ENCODE assay signal across 18 cellular contexts in the genomic region with DNA sequence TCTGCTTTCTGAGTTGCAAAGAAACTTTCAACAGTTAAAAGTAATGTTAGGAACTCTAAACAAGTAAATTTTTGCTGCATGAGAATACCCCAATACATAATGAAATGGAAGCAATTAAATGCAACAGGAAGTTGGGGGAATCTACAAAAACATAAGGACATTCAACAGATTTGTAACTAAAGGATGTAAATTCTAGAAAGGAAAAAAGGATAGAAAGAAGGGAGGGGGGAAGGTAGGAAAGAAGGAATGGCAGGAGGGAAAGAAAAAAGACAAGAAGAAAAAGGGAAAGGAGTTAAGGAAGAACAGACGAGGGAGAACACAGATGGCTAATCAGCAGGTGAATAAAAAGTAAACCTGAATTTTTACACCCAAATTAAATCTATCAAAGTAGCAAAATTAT. TPM values are rescaled to one million over a fixed set of nuclear protein-coding genes. Genes with fewer than 3 reads are reported as not detected.
DNase-seq lines count a peak whose midpoint lies in the region; ATAC-seq, FAIRE-seq and TF ChIP-seq lines count a peak whose summit lies in the region.
"Had no signal": no experiment of that assay in that cellular context is flagged by ENCODE, and none has a peak within 500 bp of the region (broad histone marks: within the 10 kb centered on the region; RNA-seq: fewer than 3 reads in every experiment).

No MANE protein-coding gene starts in this region.

- POLR2A ChIA-PET in K562 (lab: Yijun Ruan, JAX): no interaction called here

- peaks cover 12% of the 10 kb centered on the region for H3K4me1 Mint-ChIP-seq in stimulated activated naive CD8-positive, alpha-beta T cell treated with anti-CD3 and anti-CD28 coated beads, Interleukin-15, Interleukin-2, amounts not matched to agents 100 ng/mL and 50 ng/mL, for 24 hours (ENCODE audit: low read depth)
- peaks cover 17% of the 10 kb centered on the region for H3K4me1 Mint-ChIP-seq in stimulated activated naive CD8-positive, alpha-beta T cell treated with anti-CD3 and anti-CD28 coated beads, Interleukin-15, amount 100 ng/mL, for 72 hours
- H3K4me1 Mint-ChIP-seq in natural killer cell treated with Interleukin-12 subunit alpha and Interleukin-12 subunit beta and Interleukin-15 and Interleukin-18, amount 100 ng/mL, for 72 hours (ENCODE audit: low read depth in 2 of 2): peaks cover 16 to 21% of the 10 kb centered on the region in 2 donors

- H3K9ac ChIP-seq in K562 (ENCODE audit: insufficient read depth in 1 of 2, low read depth in 2 of 2, low read length in 2 of 2): no peak overlapping the region

- H4K20me1 ChIP-seq in K562 (replicated peaks; ENCODE audit: control insufficient read depth, insufficient read depth, low read length): no peaks in the 10 kb centered on the region

- no peaks in the 10 kb centered on the region for H3K9me3 Mint-ChIP-seq in stimulated activated naive CD8-positive, alpha-beta T cell treated with anti-CD3 and anti-CD28 coated beads, Interleukin-15, Interleukin-2, amounts not matched to agents 100 ng/mL and 50 ng/mL, for 24 hours
- H3K9me3 Mint-ChIP-seq in stimulated activated naive CD8-positive, alpha-beta T cell treated with anti-CD3 and anti-CD28 coated beads, Interleukin-15, amount 100 ng/mL, for 72 hours: no peaks in the 10 kb centered on the region
- H3K9me3 Mint-ChIP-seq in natural killer cell treated with Interleukin-12 subunit alpha and Interleukin-12 subunit beta and Interleukin-15 and Interleukin-18, amount 100 ng/mL, for 72 hours: no peaks in the 10 kb centered on the region

- H3K4me3 ChIP-seq in K562: no peak overlapping the region

- TF ChIP-seq RAD21 in K562 (CRISPR knock-in tag; conservative IDR thresholded peaks at IDR 0.05 in 1 of 2, IDR thresholded peaks at IDR 0.05 in 1 of 2): no peak

- no peak for DNase-seq in stimulated activated naive CD8-positive, alpha-beta T cell treated with anti-CD3 and anti-CD28 coated beads, Interleukin-15, amount 100 ng/mL, for 72 hours
- DNase-seq in K562 (ENCODE audit: extremely low read depth in 1 of 4, low spot score in 3 of 4): no peak
- DNase-seq in natural killer cell treated with Interleukin-12 subunit alpha and Interleukin-12 subunit beta and Interleukin-15 and Interleukin-18, amount 100 ng/mL, for 72 hours (ENCODE audit: low spot score): no peak
- no peak for DNase-seq in globus pallidus (ENCODE audit: low spot score)
- no peak for DNase-seq in T1000 (lab: John Stamatoyannopoulos, UW)
- DNase-seq: DMS79, GOT3, NCI-H1105 treated with DMSO at 0.1 percent for 48 hours, NCI-H187, NCI-H446, NCI-H748 treated with DMSO at 0.1 percent for 48 hours, SHP77 treated with DMSO at 0.1 percent for 48 hours had no signal

- no peak overlapping the region for H3K27ac Mint-ChIP-seq in stimulated activated naive CD8-positive, alpha-beta T cell treated with anti-CD3 and anti-CD28 coated beads, Interleukin-15, Interleukin-2, amounts not matched to agents 100 ng/mL and 50 ng/mL, for 24 hours
- no peak overlapping the region for H3K27ac Mint-ChIP-seq in stimulated activated naive CD8-positive, alpha-beta T cell treated with anti-CD3 and anti-CD28 coated beads, Interleukin-15, amount 100 ng/mL, for 72 hours
- H3K27ac Mint-ChIP-seq in natural killer cell treated with Interleukin-12 subunit alpha and Interleukin-12 subunit beta and Interleukin-15 and Interleukin-18, amount 100 ng/mL, for 72 hours: no peak overlapping the region
- H3K27ac Mint-ChIP-seq: CD14-positive monocyte had no signal

- no peaks in the 10 kb centered on the region for H3K9me1 ChIP-seq in K562 (ENCODE audit: control insufficient read depth, insufficient read depth, low read length)

- CTCF ChIA-PET in K562 (lab: Yijun Ruan, JAX; ENCODE audit: low intra/inter-chr PET ratio): no interaction called here

- H3K36me3 Mint-ChIP-seq in stimulated activated naive CD8-positive, alpha-beta T cell treated with anti-CD3 and anti-CD28 coated beads, Interleukin-15, Interleukin-2, amounts not matched to agents 100 ng/mL and 50 ng/mL, for 24 hours (ENCODE audit: low read depth): no peaks in the 10 kb centered on the region
- no peaks in the 10 kb centered on the region for H3K36me3 Mint-ChIP-seq in natural killer cell treated with Interleukin-12 subunit alpha and Interleukin-12 subunit beta and Interleukin-15 and Interleukin-18, amount 100 ng/mL, for 72 hours

- no peak overlapping the region for H3K4me2 ChIP-seq in K562 (ENCODE audit: insufficient read depth, low read length)

- intact Hi-C loops in K562 (cut with micrococcal nuclease): no loop called here

- TF ChIP-seq CTCF in K562 (IDR thresholded peaks at IDR 0.05 in 2 of 3, conservative IDR thresholded peaks at IDR 0.05 in 1 of 3; ENCODE audit: insufficient read depth in 2 of 3, low read depth in 1 of 3, low read length in 3 of 3): no peak

- 0% methylated on average over 1 of the region's 1 CpG for WGBS in K562 (ENCODE audit: insufficient coverage, low coverage, missing lambda C conversion rate)

- no peak for FAIRE-seq in K562 (lab: Jason Lieb, UNC)
- FAIRE-seq: A204.1, G401.6 had no signal

- no peaks in the 10 kb centered on the region for H3K79me2 ChIP-seq in K562 (ENCODE audit: control insufficient read depth, insufficient read depth, low read length)

- H3K27ac ChIP-seq in K562 (ENCODE audit: extremely low read depth, low read depth, low read length): no peak overlapping the region

- peaks cover 17 to 23% of the 10 kb centered on the region in 2 experiments; a peak in 4 of 5 replicates for H3K27me3 ChIP-seq in K562 (ENCODE audit: control insufficient read depth in 2 of 2, insufficient read depth in 2 of 2, low read length in 2 of 2)

- no peaks in the 10 kb centered on the region for H3K36me3 ChIP-seq in K562 (ENCODE audit: control insufficient read depth, insufficient read depth, low read length)

- H2AFZ ChIP-seq in K562 (ENCODE audit: low read depth, low read length): no peak overlapping the region

- H3K27me3 Mint-ChIP-seq in stimulated activated naive CD8-positive, alpha-beta T cell treated with anti-CD3 and anti-CD28 coated beads, Interleukin-15, Interleukin-2, amounts not matched to agents 100 ng/mL and 50 ng/mL, for 24 hours: peaks cover 70% of the 10 kb centered on the region
- H3K27me3 Mint-ChIP-seq in stimulated activated naive CD8-positive, alpha-beta T cell treated with anti-CD3 and anti-CD28 coated beads, Interleukin-15, amount 100 ng/mL, for 72 hours: peaks cover 70% of the 10 kb centered on the region
- H3K27me3 Mint-ChIP-seq in natural killer cell treated with Interleukin-12 subunit alpha and Interleukin-12 subunit beta and Interleukin-15 and Interleukin-18, amount 100 ng/mL, for 72 hours: peaks cover 29 to 64% of the 10 kb centered on the region in 2 donors

- no peak for ATAC-seq in stimulated activated naive CD8-positive, alpha-beta T cell treated with anti-CD3 and anti-CD28 coated beads, Interleukin-15, amount 100 ng/mL, for 72 hours
- ATAC-seq in K562: no peak
- no peak for ATAC-seq in natural killer cell treated with Interleukin-12 subunit alpha and Interleukin-12 subunit beta and Interleukin-15 and Interleukin-18, amount 100 ng/mL, for 72 hours
- no peak for ATAC-seq in GM21737 (IDR thresholded peaks at IDR 0.05; ENCODE audit: unreplicated experiment)
- ATAC-seq in HG03159 (IDR thresholded peaks at IDR 0.05; ENCODE audit: unreplicated experiment): no peak

- BruUV-seq in K562 (replicated peaks; lab: Mats Ljungman, UMichigan): no TSS peak

- H3K4me3 Mint-ChIP-seq in stimulated activated naive CD8-positive, alpha-beta T cell treated with anti-CD3 and anti-CD28 coated beads, Interleukin-15, Interleukin-2, amounts not matched to agents 100 ng/mL and 50 ng/mL, for 24 hours: peak overlapping the region; percentile 11
- no peak overlapping the region for H3K4me3 Mint-ChIP-seq in stimulated activated naive CD8-positive, alpha-beta T cell treated with anti-CD3 and anti-CD28 coated beads, Interleukin-15, amount 100 ng/mL, for 72 hours
- peak overlapping the region; percentile 40 for H3K4me3 Mint-ChIP-seq in natural killer cell treated with Interleukin-12 subunit alpha and Interleukin-12 subunit beta and Interleukin-15 and Interleukin-18, amount 100 ng/mL, for 72 hours

- peaks cover 0 to 6% of the 10 kb centered on the region in 2 experiments; a peak in 1 of 5 replicates for H3K4me1 ChIP-seq in K562 (replicated peaks in 1 of 2; ENCODE audit: control insufficient read depth in 2 of 2, insufficient read depth in 2 of 2, low read length in 2 of 2)

- in situ Hi-C loops in K562 (cut with MboI): no loop called here

- TF ChIP-seq POLR2A in K562 (conservative IDR thresholded peaks at IDR 0.05): no peak

- H3K9me3 ChIP-seq in K562 (replicated peaks; ENCODE audit: control insufficient read depth, insufficient read depth, low read depth, low read length): no peaks in the 10 kb centered on the region

- no peak for TF ChIP-seq EP300 in K562 (IDR thresholded peaks at IDR 0.05; ENCODE audit: low read length)

TF ChIP-seq in K562, 482 proteins besides CTCF, POLR2A, EP300 and RAD21 (continues in another document):
- TF ChIP-seq ZNF23 (CRISPR knock-in tag; IDR thresholded peaks at IDR 0.05): no peak

RNA-seq across cellular contexts. Expression of gene ANP32A, which starts 22.3 kb away (rescaled TPM):
- 73.2 and 102 TPM in 2 replicates for total RNA-seq in K562 (2011; cell fraction: chromatin; rRNA removed; ENCODE audit: low replicate concordance)
- 44.5 and 49.1 TPM in 2 replicates for total RNA-seq in K562 (2011; cell fraction: nucleolus; rRNA removed)
- 74.9 and 79.7 TPM in 2 replicates for total RNA-seq in K562 (2011; cell fraction: nucleoplasm; rRNA removed)
- 149 and 155 TPM in 2 replicates for total RNA-seq in K562 (2014; rRNA removed)
- total RNA-seq in K562 (2014; rRNA removed; fragmentation: Illumina TruSeq; extraction: Trizol): 214 and 231 TPM in 2 replicates
- total RNA-seq in K562 (2015; rRNA removed; fragmentation: Illumina TruSeq; extraction: Trizol): 213 and 234 TPM in 2 replicates
- 179 and 210 TPM in 2 replicates for total RNA-seq in K562 (2021)
- 101 and 158 TPM in 2 replicates for polyA plus RNA-seq in K562 (2011; rRNA removed)
- polyA plus RNA-seq in K562 (2011; cell fraction: cytosol; rRNA removed): 28.2 and 50.9 TPM in 2 replicates
- polyA plus RNA-seq in K562 (2011; cell fraction: nucleus; rRNA removed): 25.3 and 41.5 TPM in 2 replicates
- polyA plus RNA-seq in K562 (2012): 166 and 298 TPM in 2 replicates
- polyA plus RNA-seq in K562 (2014; fragmentation: Illumina TruSeq; extraction: Trizol): 514 and 656 TPM in 2 replicates
- polyA plus RNA-seq in K562 (2014; fragmentation: Nextera tagmentation; extraction: Ambion mirVana): 10 to 100 TPM; 13.2 to 24.9 TPM
- polyA plus RNA-seq in K562 (2014; rRNA removed): 262 and 274 TPM in 2 replicates
- polyA minus RNA-seq in K562 (2011; rRNA and poly(A)+ RNA removed): 111 and 126 TPM in 2 replicates
- 56.1 and 63.8 TPM in 2 replicates for polyA minus RNA-seq in K562 (2011; cell fraction: cytosol; rRNA and poly(A)+ RNA removed)
- polyA minus RNA-seq in K562 (2011; cell fraction: nucleus; rRNA and poly(A)+ RNA removed): 21.8 and 39.9 TPM in 2 replicates
- total RNA-seq in natural killer cell treated with Interleukin-12 subunit alpha and Interleukin-12 subunit beta and Interleukin-15 and Interleukin-18, amount 100 ng/mL, for 72 hours: 100 to 1,000 TPM; 208 to 278 TPM

Comparison
In these comparisons a context has a peak if more than half of its experiments do, and no peak if none do; other contexts are left out.
1. H3K4me3 Mint-ChIP-seq: peak in stimulated activated naive CD8-positive, alpha-beta T cell treated with anti-CD3 and anti-CD28 coated beads, Interleukin-15, Interleukin-2, amounts not matched to agents 100 ng/mL and 50 ng/mL, for 24 hours (single experiment) and natural killer cell treated with Interleukin-12 subunit alpha and Interleukin-12 subunit beta and Interleukin-15 and Interleukin-18, amount 100 ng/mL, for 72 hours (single experiment); none in stimulated activated naive CD8-positive, alpha-beta T cell treated with anti-CD3 and anti-CD28 coated beads, Interleukin-15, amount 100 ng/mL, for 72 hours (0 of 2).